ENCODE assay signal across 8 cellular contexts in genomic region chr21:45136927-45137611, GRCh38.
DNase-seq lines count a peak whose midpoint lies in the region; ATAC-seq, FAIRE-seq and TF ChIP-seq lines count a peak whose summit lies in the region.

No MANE protein-coding gene starts in this region.

- peaks cover 13% of the 10 kb centered on the region for H3K4me1 Mint-ChIP-seq in activated CD8-positive, alpha-beta T cell treated with anti-CD3 and anti-CD28 coated beads, Interleukin-2, amount 10 ng/mL, durations not matched to agents 7 days and 5 days (ENCODE audit: low read depth)

- dilution Hi-C loops in endothelial cell of umbilical vein (cut with MboI; ENCODE audit: extremely low pct_ligation_motif_present, low sequenced_read_pairs): loop anchor here (25.0 kb wide), 1 partner anchor 200 kb away; the partner anchor contains the start of gene SLX9

- no peak overlapping the region for H3K4me3 Mint-ChIP-seq in activated CD8-positive, alpha-beta T cell treated with anti-CD3 and anti-CD28 coated beads, Interleukin-2, amount 10 ng/mL, durations not matched to agents 7 days and 5 days

- TF ChIP-seq POLR2A in endothelial cell of umbilical vein (IDR thresholded peaks at IDR 0.05; ENCODE audit: low read depth, low read length): no peak

- no peak overlapping the region for H3K27ac Mint-ChIP-seq in activated CD8-positive, alpha-beta T cell treated with anti-CD3 and anti-CD28 coated beads, Interleukin-2, amount 10 ng/mL, durations not matched to agents 7 days and 5 days

- H4K20me1 ChIP-seq in BLaER1 (peaks cover 94% of the 10 kb centered on the region), endothelial cell of umbilical vein (replicated peaks; ENCODE audit: control insufficient read depth, extremely low read depth, insufficient read depth, low read length) (no peaks in the 10 kb centered on the region)

- H3K36me3 Mint-ChIP-seq in activated CD8-positive, alpha-beta T cell treated with anti-CD3 and anti-CD28 coated beads, Interleukin-2, amount 10 ng/mL, durations not matched to agents 7 days and 5 days (ENCODE audit: low read depth): peaks cover 10% of the 10 kb centered on the region

- no peak overlapping the region for H2AFZ ChIP-seq in endothelial cell of umbilical vein (ENCODE audit: low read depth, low read length)

- H3K9me3 ChIP-seq in BLaER1 (no peaks in the 10 kb centered on the region), HAP-1 (no peaks in the 10 kb centered on the region), endothelial cell of umbilical vein (replicated peaks; ENCODE audit: control insufficient read depth, insufficient read depth, low read length) (no peaks in the 10 kb centered on the region)

- H3K27me3 Mint-ChIP-seq in activated CD8-positive, alpha-beta T cell treated with anti-CD3 and anti-CD28 coated beads, Interleukin-2, amount 10 ng/mL, durations not matched to agents 7 days and 5 days (ENCODE audit: low read depth): no peaks in the 10 kb centered on the region

- H3K27me3 ChIP-seq in BLaER1 (no peaks in the 10 kb centered on the region), HAP-1 (ENCODE audit: low read depth) (no peaks in the 10 kb centered on the region), endothelial cell of umbilical vein (ENCODE audit: control insufficient read depth in 2 of 2, insufficient read depth in 2 of 2, low read length in 2 of 2) (no peaks in the 10 kb centered on the region)

- CTCF ChIA-PET in activated CD8-positive, alpha-beta T cell treated with anti-CD3 and anti-CD28 coated beads, Interleukin-2, amount 10 ng/mL, durations not matched to agents 7 days and 5 days (lab: Charles Lee): interaction anchor here (0.6 to 7.6 kb wide), 46 partner anchors 9 to 414 kb away, joined by 3 to 162 read pairs (median 5); partner anchors contain the start of genes POFUT2 and SLX9
- CTCF ChIA-PET in endothelial cell of umbilical vein (lab: Charles Lee): interaction anchor here (0.5 to 7.1 kb wide), 50 partner anchors 9 to 684 kb away, joined by 3 to 330 read pairs (median 5); partner anchors contain the start of genes ADARB1, POFUT2, PTTG1IP and SLX9

- DNase-seq in HAP-1 (ENCODE audit: low spot score in 2 of 2) (peak; percentile 75 to 92), NCI-H82 treated with DMSO at 0.1 percent for 48 hours (lab: John Stamatoyannopoulos, UW; ENCODE audit: unreplicated experiment) (peak; percentile 43), endothelial cell of umbilical vein (ENCODE audit: low read depth, low spot score) (peak; percentile 84), middle frontal gyrus (ENCODE audit: extremely low spot score, low spot score) (peak; percentile 79)
- DNase-seq in activated CD8-positive, alpha-beta T cell treated with anti-CD3 and anti-CD28 coated beads, Interleukin-2, amount 10 ng/mL, durations not matched to agents 7 days and 5 days: peak; percentile 76
- peak; percentile 58 for DNase-seq in stimulated activated CD8-positive, alpha-beta memory T cell treated with anti-CD3 and anti-CD28 coated beads, Interleukin-4, amount 100 ng/mL, for 24 hours (ENCODE audit: low read depth)

- in situ Hi-C loops in HAP-1 (cut with MboI; ENCODE audit: low sequenced_read_pairs): loop anchor here (5.0 kb wide), 1 partner anchor 190 kb away; no protein-coding TSS in a partner anchor

- H3K4me1 ChIP-seq in BLaER1: peaks cover 78% of the 10 kb centered on the region
- H3K4me1 ChIP-seq in HAP-1: no peaks in the 10 kb centered on the region
- H3K4me1 ChIP-seq in endothelial cell of umbilical vein (ENCODE audit: control insufficient read depth, extremely low read depth, insufficient read depth, low read length): peaks cover 15% of the 10 kb centered on the region

- no TSS peak for BruUV-seq in endothelial cell of umbilical vein (replicated peaks; lab: Mats Ljungman, UMichigan)

- no peaks in the 10 kb centered on the region for H3K9me3 Mint-ChIP-seq in activated CD8-positive, alpha-beta T cell treated with anti-CD3 and anti-CD28 coated beads, Interleukin-2, amount 10 ng/mL, durations not matched to agents 7 days and 5 days (ENCODE audit: insufficient read depth)

- POLR2A ChIA-PET in activated CD8-positive, alpha-beta T cell treated with anti-CD3 and anti-CD28 coated beads, Interleukin-2, amount 10 ng/mL, durations not matched to agents 7 days and 5 days (lab: Charles Lee): interaction anchor here (0.8 kb wide), 1 partner anchor 60 kb away, joined by 3 read pairs; no protein-coding TSS in a partner anchor
- POLR2A ChIA-PET in endothelial cell of umbilical vein (lab: Charles Lee): no interaction called here

- peak; percentile 96 for FAIRE-seq in endothelial cell of umbilical vein (lab: Jason Lieb, UNC)

- ATAC-seq in activated CD8-positive, alpha-beta T cell treated with anti-CD3 and anti-CD28 coated beads, Interleukin-2, amount 10 ng/mL, durations not matched to agents 7 days and 5 days: peak; percentile 43
- no peak for ATAC-seq in GM21723 (IDR thresholded peaks at IDR 0.05; ENCODE audit: unreplicated experiment)

- no peak overlapping the region for H3K9ac ChIP-seq in BLaER1
- H3K9ac ChIP-seq in endothelial cell of umbilical vein (replicated peaks; ENCODE audit: extremely low read depth, insufficient read depth, low read length): no peak overlapping the region

- H3K4me2 ChIP-seq in BLaER1 (peak overlapping the region; percentile 61), endothelial cell of umbilical vein (ENCODE audit: insufficient read depth, low read length) (no peak overlapping the region)

- no peaks in the 10 kb centered on the region for H3K9me1 ChIP-seq in endothelial cell of umbilical vein (replicated peaks; ENCODE audit: control insufficient read depth, extremely low read depth, insufficient read depth, low read length)

- intact Hi-C loops in endothelial cell of umbilical vein (cut with micrococcal nuclease): loop anchor here (1.0 to 5.0 kb wide), 2 partner anchors 150 to 188 kb away; partner anchors contain the start of gene POFUT2

- no peak overlapping the region for H3K27ac ChIP-seq in BLaER1
- H3K27ac ChIP-seq in endothelial cell of umbilical vein (ENCODE audit: insufficient read depth, low read depth, low read length): no peak overlapping the region

- H3K36me3 ChIP-seq in BLaER1 (peaks cover 21% of the 10 kb centered on the region; the same call in 1 of the 2 replicates), HAP-1 (replicated peaks) (no peaks in the 10 kb centered on the region), endothelial cell of umbilical vein (ENCODE audit: control insufficient read depth in 2 of 2, extremely low read depth in 1 of 2, insufficient read depth in 2 of 2, low read length in 2 of 2) (no peaks in the 10 kb centered on the region)

- H3K79me2 ChIP-seq in endothelial cell of umbilical vein (ENCODE audit: control insufficient read depth, insufficient read depth, low read length): peaks cover 3% of the 10 kb centered on the region

- H3K4me3 ChIP-seq in BLaER1 (no peak overlapping the region), HAP-1 (no peak overlapping the region), endothelial cell of umbilical vein (replicated peaks in 1 of 3; ENCODE audit: insufficient read depth in 1 of 3, low read depth in 1 of 3, low read length in 3 of 3) (no peak overlapping the region)

- peak; percentile 91 to 93 for TF ChIP-seq CTCF in endothelial cell of umbilical vein (IDR thresholded peaks at IDR 0.05; ENCODE audit: extremely low read depth in 1 of 2, insufficient read depth in 1 of 2, low read depth in 1 of 2, low read length in 2 of 2)

TF ChIP-seq in endothelial cell of umbilical vein, 7 proteins besides CTCF, POLR2A, EP300 and RAD21:
- TF ChIP-seq FOS (IDR thresholded peaks at IDR 0.05; ENCODE audit: borderline replicate concordance, insufficient read depth, low read length): no peak
- no peak for TF ChIP-seq GATA2 (IDR thresholded peaks at IDR 0.05; ENCODE audit: insufficient read depth, insufficient read length, low read depth, low read length)
- no peak for TF ChIP-seq POLR2AphosphoS5 (IDR thresholded peaks at IDR 0.05; ENCODE audit: insufficient read depth, low read depth, low read length)
- no peak for TF ChIP-seq MYC (IDR thresholded peaks at IDR 0.05; ENCODE audit: low read depth, low read length)
- TF ChIP-seq JUN (IDR thresholded peaks at IDR 0.05; ENCODE audit: borderline replicate concordance, insufficient read depth, insufficient read length, low read depth): no peak
- no peak for TF ChIP-seq EZH2 (IDR thresholded peaks at IDR 0.05; ENCODE audit: borderline replicate concordance, low read depth, low read length, severe bottlenecking)
- TF ChIP-seq MAX (IDR thresholded peaks at IDR 0.05; ENCODE audit: insufficient read depth, insufficient read length): no peak
